10 cellular contexts compared by ENCODE assay signal in genomic region chr2:240704651-240705050, GRCh38. TPM values are rescaled to one million over a fixed set of nuclear protein-coding genes. Genes with fewer than 3 reads are reported as not detected.
A peak's percentile ranks its signal among the peaks of the same experiment; 100 is the strongest.
DNase-seq lines count a peak whose midpoint lies in the region; ATAC-seq and TF ChIP-seq lines count a peak whose summit lies in the region.
"Had no signal": no experiment of that assay in that cellular context is flagged by ENCODE, and none has a peak within 500 bp of the region (broad histone marks: within the 10 kb centered on the region; RNA-seq: fewer than 3 reads in every experiment).

No MANE protein-coding gene starts in this region.

- H3K4me1 Mint-ChIP-seq in activated CD4-positive, alpha-beta T cell treated with anti-CD3 and anti-CD28 coated beads, Interleukin-2, amount 10 ng/mL, durations not matched to agents 24 days and 14 days: peaks cover 15% of the 10 kb centered on the region
- peaks cover 17% of the 10 kb centered on the region for H3K4me1 Mint-ChIP-seq in activated naive CD4-positive, alpha-beta T cell treated with anti-CD3 and anti-CD28 coated beads, Interleukin-2, amount 10 ng/mL, durations not matched to agents 7 days and 5 days
- H3K4me1 Mint-ChIP-seq in naive thymus-derived CD8-positive, alpha-beta T cell: peaks cover 13 to 23% (median 16%) of the 10 kb centered on the region in 4 donors

- no peaks in the 10 kb centered on the region for H3K36me3 Mint-ChIP-seq in activated CD4-positive, alpha-beta T cell treated with anti-CD3 and anti-CD28 coated beads, Interleukin-2, amount 10 ng/mL, durations not matched to agents 24 days and 14 days (ENCODE audit: low read depth)
- no peaks in the 10 kb centered on the region for H3K36me3 Mint-ChIP-seq in activated naive CD4-positive, alpha-beta T cell treated with anti-CD3 and anti-CD28 coated beads, Interleukin-2, amount 10 ng/mL, durations not matched to agents 7 days and 5 days
- H3K36me3 Mint-ChIP-seq in naive thymus-derived CD8-positive, alpha-beta T cell: no peaks in the 10 kb centered on the region

- intact Hi-C loops in activated CD4-positive, alpha-beta T cell treated with anti-CD3 and anti-CD28 coated beads, Interleukin-2, amount 10 ng/mL, durations not matched to agents 24 days and 14 days (cut with micrococcal nuclease): loop anchor here (10.0 kb wide), 2 partner anchors 120 to 190 kb away; partner anchors contain the start of gene CAPN10
- intact Hi-C loops in PC-3 (cut with micrococcal nuclease): no loop called here

- H3K9ac ChIP-seq in PC-3 (ENCODE audit: low read length): no peak overlapping the region

- no TSS peak for BruUV-seq in PC-3 (replicated peaks; lab: Mats Ljungman, UMichigan)

- H3K4me3 ChIP-seq in PC-3 (ENCODE audit: low read length): no peak overlapping the region
- H3K4me3 ChIP-seq: mucosa of descending colon had no signal

- no peak overlapping the region for H3K27ac ChIP-seq in PC-3 (ENCODE audit: low read length)

- peak overlapping the region; percentile 33 for H3K4me3 Mint-ChIP-seq in activated CD4-positive, alpha-beta T cell treated with anti-CD3 and anti-CD28 coated beads, Interleukin-2, amount 10 ng/mL, durations not matched to agents 24 days and 14 days
- H3K4me3 Mint-ChIP-seq in activated naive CD4-positive, alpha-beta T cell treated with anti-CD3 and anti-CD28 coated beads, Interleukin-2, amount 10 ng/mL, durations not matched to agents 7 days and 5 days: peak overlapping the region; percentile 14
- peak overlapping the region; percentile 31 to 81 (median 67) for H3K4me3 Mint-ChIP-seq in naive thymus-derived CD8-positive, alpha-beta T cell

- POLR2A ChIA-PET in naive thymus-derived CD8-positive, alpha-beta T cell (lab: Charles Lee): interaction anchor here (0.8 to 1.6 kb wide), 5 partner anchors 54 to 144 kb away, joined by 3 to 5 read pairs (median 3); partner anchors contain the start of gene CAPN10
- POLR2A ChIA-PET in PC-3 (lab: Charles Lee; ENCODE audit: unreplicated experiment): no interaction called here

- CTCF ChIA-PET in activated naive CD4-positive, alpha-beta T cell treated with anti-CD3 and anti-CD28 coated beads, Interleukin-2, amount 10 ng/mL, durations not matched to agents 7 days and 5 days (lab: Charles Lee): interaction anchor here (0.7 kb wide), 1 partner anchor 191 kb away, joined by 3 read pairs; no protein-coding TSS in a partner anchor
- CTCF ChIA-PET in PC-3 (lab: Charles Lee): interaction anchor here (0.5 kb wide), 1 partner anchor 139 kb away, joined by 3 read pairs; no protein-coding TSS in a partner anchor

- H3K79me2 ChIP-seq in PC-3 (ENCODE audit: low read length): no peaks in the 10 kb centered on the region

- H3F3A ChIP-seq in PC-3 (ENCODE audit: low read length, unreplicated experiment): no peaks in the 10 kb centered on the region

- H2AFZ ChIP-seq in PC-3 (ENCODE audit: low read length): no peak overlapping the region

- TF ChIP-seq CTCF in PC-3 (conservative IDR thresholded peaks at IDR 0.05; ENCODE audit: low read depth, low read length): no peak

- no peaks in the 10 kb centered on the region for H4K20me1 ChIP-seq in PC-3 (ENCODE audit: low read length)

- H3K9me2 ChIP-seq in PC-3 (replicated peaks; ENCODE audit: low read length): no peaks in the 10 kb centered on the region

- no peak overlapping the region for H3K27ac Mint-ChIP-seq in activated CD4-positive, alpha-beta T cell treated with anti-CD3 and anti-CD28 coated beads, Interleukin-2, amount 10 ng/mL, durations not matched to agents 24 days and 14 days
- H3K27ac Mint-ChIP-seq in activated naive CD4-positive, alpha-beta T cell treated with anti-CD3 and anti-CD28 coated beads, Interleukin-2, amount 10 ng/mL, durations not matched to agents 7 days and 5 days: peak overlapping the region; percentile 72
- H3K27ac Mint-ChIP-seq in naive thymus-derived CD8-positive, alpha-beta T cell: peak overlapping the region in 7 of 10 donors; percentile 7 to 57 (median 52)

- ATAC-seq in naive thymus-derived CD8-positive, alpha-beta T cell: peak; percentile 89 to 94
- no peak for ATAC-seq in HG02642 (IDR thresholded peaks at IDR 0.05; ENCODE audit: poor library complexity, unreplicated experiment)
- ATAC-seq in GM18519 (IDR thresholded peaks at IDR 0.05; ENCODE audit: low FRiP score, unreplicated experiment): no peak
- ATAC-seq in PC-3: no peak
- ATAC-seq: mucosa of descending colon had no signal

- peaks cover 38% of the 10 kb centered on the region for H3K27me3 Mint-ChIP-seq in activated CD4-positive, alpha-beta T cell treated with anti-CD3 and anti-CD28 coated beads, Interleukin-2, amount 10 ng/mL, durations not matched to agents 24 days and 14 days
- H3K27me3 Mint-ChIP-seq in activated naive CD4-positive, alpha-beta T cell treated with anti-CD3 and anti-CD28 coated beads, Interleukin-2, amount 10 ng/mL, durations not matched to agents 7 days and 5 days: peaks cover 74% of the 10 kb centered on the region
- H3K27me3 Mint-ChIP-seq in naive thymus-derived CD8-positive, alpha-beta T cell: peaks cover 1 to 27% (median 8%) of the 10 kb centered on the region in 5 donors

- H3K27me3 ChIP-seq in PC-3 (ENCODE audit: low read length): peaks cover 64% of the 10 kb centered on the region

- H3K4me2 ChIP-seq in PC-3 (ENCODE audit: low read length): no peak overlapping the region

- no peaks in the 10 kb centered on the region for H3K4me1 ChIP-seq in PC-3 (ENCODE audit: insufficient read depth, low read length)

- DNase-seq in activated CD4-positive, alpha-beta T cell treated with anti-CD3 and anti-CD28 coated beads, Interleukin-2, amount 10 ng/mL, durations not matched to agents 24 days and 14 days: peak; percentile 75
- DNase-seq in activated naive CD4-positive, alpha-beta T cell treated with anti-CD3 and anti-CD28 coated beads, Interleukin-2, amount 10 ng/mL, durations not matched to agents 7 days and 5 days: peak; percentile 47
- DNase-seq in naive thymus-derived CD8-positive, alpha-beta T cell: peak in 9 of 10 donors; percentile 28 to 68 (median 43)
- DNase-seq in stimulated activated naive CD4-positive, alpha-beta T cell (lab: John Stamatoyannopoulos, UW): peak in 4 of 6 experiments; percentile 11 to 62 (median 56)
- DNase-seq in PC-3: no peak
- DNase-seq: mucosa of descending colon had no signal

- H3K36me3 ChIP-seq in PC-3 (ENCODE audit: low read depth, low read length): no peaks in the 10 kb centered on the region

- H3K9me3 ChIP-seq in PC-3 (ENCODE audit: low read length): no peaks in the 10 kb centered on the region
- H3K9me3 ChIP-seq: mucosa of descending colon had no signal

- no peaks in the 10 kb centered on the region for H3K9me3 Mint-ChIP-seq in activated CD4-positive, alpha-beta T cell treated with anti-CD3 and anti-CD28 coated beads, Interleukin-2, amount 10 ng/mL, durations not matched to agents 24 days and 14 days
- no peaks in the 10 kb centered on the region for H3K9me3 Mint-ChIP-seq in activated naive CD4-positive, alpha-beta T cell treated with anti-CD3 and anti-CD28 coated beads, Interleukin-2, amount 10 ng/mL, durations not matched to agents 7 days and 5 days
- H3K9me3 Mint-ChIP-seq in naive thymus-derived CD8-positive, alpha-beta T cell: no peaks in the 10 kb centered on the region

RNA-seq across cellular contexts. Expression of gene AQP12A, which starts 13.0 kb away (rescaled TPM):
- not detected in 2 replicates for total RNA-seq in activated CD4-positive, alpha-beta T cell treated with anti-CD3 and anti-CD28 coated beads, Interleukin-2, amount 10 ng/mL, durations not matched to agents 24 days and 14 days
- total RNA-seq in naive thymus-derived CD8-positive, alpha-beta T cell: not detected
- polyA plus RNA-seq in naive thymus-derived CD8-positive, alpha-beta T cell: not detected
- total RNA-seq in PC-3 (2014; rRNA removed): not detected in 2 replicates
- total RNA-seq: H4, renal cortical epithelial cell had no signal

RNA-seq across cellular contexts. Expression of gene AQP12B, which starts 22.0 kb away (rescaled TPM):
- total RNA-seq in activated CD4-positive, alpha-beta T cell treated with anti-CD3 and anti-CD28 coated beads, Interleukin-2, amount 10 ng/mL, durations not matched to agents 24 days and 14 days: not detected in 2 replicates
- not detected for total RNA-seq in naive thymus-derived CD8-positive, alpha-beta T cell
- polyA plus RNA-seq in naive thymus-derived CD8-positive, alpha-beta T cell: not detected
- total RNA-seq in PC-3 (2014; rRNA removed): not detected in 2 replicates
- total RNA-seq: H4, renal cortical epithelial cell had no signal

Comparison
In these comparisons a context has a peak if more than half of its experiments do, and no peak if none do; other contexts are left out.
1. H3K4me3 Mint-ChIP-seq: peak in every context shown above with its lines; median percentile 67 in naive thymus-derived CD8-positive, alpha-beta T cell; 33 in activated CD4-positive, alpha-beta T cell treated with anti-CD3 and anti-CD28 coated beads, Interleukin-2, amount 10 ng/mL, durations not matched to agents 24 days and 14 days; 14 in activated naive CD4-positive, alpha-beta T cell treated with anti-CD3 and anti-CD28 coated beads, Interleukin-2, amount 10 ng/mL, durations not matched to agents 7 days and 5 days.
2. ATAC-seq: peak in naive thymus-derived CD8-positive, alpha-beta T cell (2 of 2); none in HG02642 (single experiment), GM18519 (single experiment) and PC-3 (single experiment).